Comparison of ENCODE assay signal across 10 cellular contexts in the genomic region with DNA sequence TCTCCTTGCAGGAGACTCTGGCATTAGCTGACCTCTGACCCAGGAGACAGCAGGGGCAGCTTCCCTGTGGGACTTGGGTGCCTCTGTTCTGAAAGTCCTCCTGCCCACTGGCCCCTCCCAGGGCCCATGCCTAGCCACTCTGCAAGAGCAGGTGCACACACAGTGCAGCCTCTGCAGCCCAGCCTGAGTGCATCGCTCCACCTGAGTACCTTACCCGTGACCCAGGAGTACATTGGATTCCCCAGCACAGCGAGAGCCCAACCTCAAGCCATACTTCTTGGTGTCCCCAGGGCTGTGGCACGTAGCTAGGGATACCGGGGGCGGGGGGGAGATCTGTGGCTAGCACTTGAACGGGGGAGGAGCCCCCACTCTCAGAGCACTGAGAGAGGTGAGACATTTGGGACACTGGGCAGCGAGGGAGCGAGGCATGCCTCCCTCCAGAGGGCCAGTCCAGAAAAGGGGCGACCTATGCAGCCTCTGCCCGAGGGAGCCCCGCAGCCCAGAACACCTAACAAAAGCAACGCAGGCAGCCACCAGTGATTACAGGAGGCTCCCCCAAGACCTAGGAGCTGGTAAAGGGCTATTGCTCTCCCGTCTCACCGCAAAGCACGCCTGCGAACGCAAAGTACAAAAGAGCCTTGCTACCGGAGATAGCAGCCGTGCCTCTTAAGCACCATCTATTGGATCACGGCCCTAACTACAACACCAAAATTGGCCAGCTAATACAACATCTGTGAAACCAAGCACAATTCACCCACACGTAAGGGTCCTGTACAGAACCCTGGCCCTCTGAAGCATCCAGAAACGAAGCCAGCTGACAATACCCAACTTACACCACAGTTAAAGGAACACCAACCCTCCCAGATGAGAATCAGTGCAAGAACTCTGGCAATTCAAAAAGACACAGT. TPM values are rescaled to one million over a fixed set of nuclear protein-coding genes. Genes with fewer than 3 reads are reported as not detected.
DNase-seq lines count a peak whose midpoint lies in the region; ATAC-seq and TF ChIP-seq lines count a peak whose summit lies in the region.
"Had no signal": no experiment of that assay in that cellular context is flagged by ENCODE, and none has a peak within 500 bp of the region (broad histone marks: within the 10 kb centered on the region; RNA-seq: fewer than 3 reads in every experiment).

No MANE protein-coding gene starts in this region.

- H3K4me3 ChIP-seq in aorta (ENCODE audit: low read length in 2 of 2) (no peak overlapping the region), ascending aorta (no peak overlapping the region)

- no peaks in the 10 kb centered on the region for H3K4me1 ChIP-seq in aorta (ENCODE audit: control insufficient read depth in 1 of 2, insufficient read depth in 2 of 2, low read length in 2 of 2)
- no peaks in the 10 kb centered on the region for H3K4me1 ChIP-seq in ascending aorta

- CTCF ChIA-PET in T-cell (lab: Charles Lee) = no interaction called here

- H3K27me3 ChIP-seq in aorta (ENCODE audit: control insufficient read depth in 1 of 2, insufficient read depth in 2 of 2, low read length in 1 of 2) = no peaks in the 10 kb centered on the region
- no peaks in the 10 kb centered on the region for H3K27me3 ChIP-seq in ascending aorta

- H3K4me1 Mint-ChIP-seq in stimulated activated naive CD8-positive, alpha-beta T cell treated with anti-CD3 and anti-CD28 coated beads, Interleukin-15, amount 100 ng/mL, for 72 hours = no peaks in the 10 kb centered on the region
- no peaks in the 10 kb centered on the region for H3K4me1 Mint-ChIP-seq in T-cell
- H3K4me1 Mint-ChIP-seq: activated CD4-positive, alpha-beta memory T cell treated with anti-CD3 and anti-CD28 coated beads, Interleukin-2, amount 10 ng/mL, durations not matched to agents 7 days and 5 days had no signal

- H3K9me3 Mint-ChIP-seq in stimulated activated naive CD8-positive, alpha-beta T cell treated with anti-CD3 and anti-CD28 coated beads, Interleukin-15, amount 100 ng/mL, for 72 hours = peaks cover 16 to 46% of the 10 kb centered on the region in 2 donors
- peaks cover 20 to 29% (median 27%) of the 10 kb centered on the region in 3 donors for H3K9me3 Mint-ChIP-seq in T-cell

- POLR2A ChIA-PET in T-cell (lab: Charles Lee) = no interaction called here

- 64 to 67% methylated on average over 23 of the region's 23 CpGs for WGBS in aorta, 2 donors

- H3K4me3 Mint-ChIP-seq in stimulated activated naive CD8-positive, alpha-beta T cell treated with anti-CD3 and anti-CD28 coated beads, Interleukin-15, amount 100 ng/mL, for 72 hours = peak overlapping the region in 1 of 2 donors; percentile 50
- H3K4me3 Mint-ChIP-seq in T-cell = peak overlapping the region in 2 of 3 donors; percentile 9 to 15
- H3K4me3 Mint-ChIP-seq: activated CD4-positive, alpha-beta memory T cell treated with anti-CD3 and anti-CD28 coated beads, Interleukin-2, amount 10 ng/mL, durations not matched to agents 7 days and 5 days had no signal

- intact Hi-C loops in aorta (cut with DNase I) = no loop called here
- intact Hi-C loops in ascending aorta (cut with DNase I) = no loop called here

- H3K27ac Mint-ChIP-seq in stimulated activated naive CD8-positive, alpha-beta T cell treated with anti-CD3 and anti-CD28 coated beads, Interleukin-15, amount 100 ng/mL, for 72 hours = peak overlapping the region in 1 of 2 donors; percentile 27
- no peak overlapping the region for H3K27ac Mint-ChIP-seq in T-cell
- H3K27ac Mint-ChIP-seq: activated CD4-positive, alpha-beta memory T cell treated with anti-CD3 and anti-CD28 coated beads, Interleukin-2, amount 10 ng/mL, durations not matched to agents 7 days and 5 days had no signal

- no peak for TF ChIP-seq CTCF in ascending aorta (IDR thresholded peaks at IDR 0.05)

- H3K27ac ChIP-seq in aorta (ENCODE audit: low read depth in 1 of 2, low read length in 2 of 2) (no peak overlapping the region), ascending aorta (no peak overlapping the region)

- H3K27me3 Mint-ChIP-seq in stimulated activated naive CD8-positive, alpha-beta T cell treated with anti-CD3 and anti-CD28 coated beads, Interleukin-15, amount 100 ng/mL, for 72 hours = no peaks in the 10 kb centered on the region
- H3K27me3 Mint-ChIP-seq in T-cell = no peaks in the 10 kb centered on the region
- H3K27me3 Mint-ChIP-seq: activated CD4-positive, alpha-beta memory T cell treated with anti-CD3 and anti-CD28 coated beads, Interleukin-2, amount 10 ng/mL, durations not matched to agents 7 days and 5 days had no signal

- no peaks in the 10 kb centered on the region for H3K36me3 ChIP-seq in aorta (ENCODE audit: control insufficient read depth in 1 of 2, insufficient read depth in 2 of 2, low read length in 1 of 2)
- H3K36me3 ChIP-seq in ascending aorta = no peaks in the 10 kb centered on the region

- DNase-seq in stimulated activated naive CD8-positive, alpha-beta T cell treated with anti-CD3 and anti-CD28 coated beads, Interleukin-15, amount 100 ng/mL, for 72 hours = no peak
- no peak for DNase-seq in stimulated activated naive CD8-positive, alpha-beta T cell treated with anti-CD3 and anti-CD28 coated beads, Interleukin-15, Interleukin-2, amounts not matched to agents 100 U/mL and 50 U/mL, for 24 hours
- DNase-seq in T-cell (no peak), iris pigment epithelial cell (ENCODE audit: low read depth) (peak; percentile 4), aorta (no peak), T-helper 1 cell (no peak), ascending aorta (ENCODE audit: low spot score in 2 of 2) (no peak)
- DNase-seq: activated CD4-positive, alpha-beta memory T cell treated with anti-CD3 and anti-CD28 coated beads, Interleukin-2, amount 10 ng/mL, durations not matched to agents 7 days and 5 days had no signal

- peak; percentile 65 for ATAC-seq in stimulated activated naive CD8-positive, alpha-beta T cell treated with anti-CD3 and anti-CD28 coated beads, Interleukin-15, amount 100 ng/mL, for 72 hours
- ATAC-seq in stimulated activated naive CD8-positive, alpha-beta T cell treated with anti-CD3 and anti-CD28 coated beads, Interleukin-15, Interleukin-2, amounts not matched to agents 100 U/mL and 50 U/mL, for 24 hours = no peak
- ATAC-seq in T-cell (replicated peaks in 1 of 4) (peak; percentile 23 to 66 (median 39)), aorta (ENCODE audit: low FRiP score) (peak; percentile 23), HG03378 (IDR thresholded peaks at IDR 0.05; ENCODE audit: unreplicated experiment) (no peak)

- H3K36me3 Mint-ChIP-seq in T-cell = no peaks in the 10 kb centered on the region

- H3K9me3 ChIP-seq in aorta (ENCODE audit: control insufficient read depth, low read length) = no peaks in the 10 kb centered on the region
- no peaks in the 10 kb centered on the region for H3K9me3 ChIP-seq in ascending aorta

RNA-seq across cellular contexts. Expression of gene PRDM9, which starts 0.8 kb away (rescaled TPM):
- not detected for total RNA-seq in T-cell
- total RNA-seq in aorta = not detected
- under 1 TPM in 1 of 2 donors, not detected in 1; 0.03 TPM for polyA plus RNA-seq in aorta
- not detected for total RNA-seq in ascending aorta
- total RNA-seq: activated CD4-positive, alpha-beta memory T cell treated with anti-CD3 and anti-CD28 coated beads, Interleukin-2, amount 10 ng/mL, durations not matched to agents 7 days and 5 days; glomerular endothelial cell had no signal

Comparison
In these comparisons a context has a peak if more than half of its experiments do, and no peak if none do; other contexts are left out.
1. ATAC-seq: peak in stimulated activated naive CD8-positive, alpha-beta T cell treated with anti-CD3 and anti-CD28 coated beads, Interleukin-15, amount 100 ng/mL, for 72 hours (single experiment), T-cell (4 of 4) and aorta (single experiment); none in stimulated activated naive CD8-positive, alpha-beta T cell treated with anti-CD3 and anti-CD28 coated beads, Interleukin-15, Interleukin-2, amounts not matched to agents 100 U/mL and 50 U/mL, for 24 hours (single experiment) and HG03378 (single experiment).